ENCODE assay signal across 24 cellular contexts in genomic region chr17:12794919-12795517, GRCh38. TPM values are rescaled to one million over a fixed set of nuclear protein-coding genes. Genes with fewer than 3 reads are reported as not detected.
"Had no signal": no experiment of that assay in that cellular context is flagged by ENCODE, and none has a peak within 500 bp of the region (broad histone marks: within the 10 kb centered on the region; RNA-seq: fewer than 3 reads in every experiment).

No MANE protein-coding gene starts in this region.

- H3K9me3 ChIP-seq: gastrocnemius medialis, ovary, sigmoid colon, testis had no signal

- H3K27me3 ChIP-seq: gastrocnemius medialis, hepatocyte, ovary, sigmoid colon, testis, tibial artery had no signal

- ATAC-seq: gastrocnemius medialis; left lobe of liver; naive thymus-derived CD4-positive, alpha-beta T cell; psoas muscle; stimulated activated memory B cell treated with anti-CD40 and anti-IgM and Interleukin-4, amounts not matched to agents 10 μg/mL and 1 μg/mL and 100 μg/mL, for 72 hours; stimulated activated naive CD8-positive, alpha-beta T cell treated with anti-CD3 and anti-CD28 coated beads, Interleukin-15, Interleukin-2, amounts not matched to agents 100 U/mL and 50 U/mL, for 24 hours had no signal

- FAIRE-seq: kidney had no signal

- H3K4me1 ChIP-seq: gastrocnemius medialis, psoas muscle, testis had no signal

- DNase-seq: dermis blood vessel endothelial cell; effector CD4-positive, alpha-beta T cell; foreskin fibroblast; gastrocnemius medialis; kidney; mesenchymal stem cell; midbrain; naive thymus-derived CD4-positive, alpha-beta T cell; occipital lobe; ovary; posterior cingulate gyrus; psoas muscle; right cardiac atrium; sigmoid colon; stimulated activated CD4-positive, alpha-beta T cell treated with anti-CD3 and anti-CD28 coated beads, Interleukin-2, amount 100 ng/mL, for 24 hours; stimulated activated CD4-positive, alpha-beta T cell treated with anti-CD3 and anti-CD28 coated beads, Interleukin-4, amount 100 ng/mL, for 24 hours; stimulated activated naive CD8-positive, alpha-beta T cell treated with anti-CD3 and anti-CD28 coated beads, Interleukin-15, Interleukin-2, amounts not matched to agents 100 U/mL and 50 U/mL, for 24 hours; substantia nigra; testis; tibial artery had no signal

- H2AFZ ChIP-seq: hepatocyte had no signal

- H3K4me3 ChIP-seq: coronary artery, gastrocnemius medialis, hepatocyte, ovary, psoas muscle, sigmoid colon, testis, tibial artery had no signal

- H3K36me3 ChIP-seq: gastrocnemius medialis, ovary, sigmoid colon, tibial artery had no signal

- H3K27ac ChIP-seq: coronary artery, gastrocnemius medialis, hepatocyte, ovary, psoas muscle, sigmoid colon, testis, tibial artery had no signal

- H3K4me2 ChIP-seq: hepatocyte had no signal

RNA-seq across cellular contexts. Expression of gene ARHGAP44, which starts 5.7 kb away (rescaled TPM):
- total RNA-seq: naive thymus-derived CD4-positive, alpha-beta T cell had no signal
